In genomic region chr5:35117960-35118359, GRCh38 we compare ENCODE assay signal across 12 cellular contexts.
DNase-seq lines count a peak whose midpoint lies in the region; ATAC-seq, FAIRE-seq and TF ChIP-seq lines count a peak whose summit lies in the region.
"Had no signal": no experiment of that assay in that cellular context is flagged by ENCODE, and none has a peak within 500 bp of the region (broad histone marks: within the 10 kb centered on the region; RNA-seq: fewer than 3 reads in every experiment).

No MANE protein-coding gene starts in this region.

- DNase-seq in activated naive CD4-positive, alpha-beta T cell treated with anti-CD3 and anti-CD28 coated beads for 36 hours, result peak; percentile 8
- no peak for DNase-seq in activated naive CD4-positive, alpha-beta T cell treated with anti-CD3 and anti-CD28 coated beads, Interleukin-2, amount 10 ng/mL, durations not matched to agents 7 days and 5 days
- no peak for DNase-seq in GM12878 (ENCODE audit: low read depth, low spot score)
- DNase-seq in HUDEP-2 (lab: John Stamatoyannopoulos, UW; ENCODE audit: unreplicated experiment in 76 of 76), result no peak
- no peak for DNase-seq in SJCRH30
- no peak for DNase-seq in cerebellum (ENCODE audit: low spot score)
- DNase-seq in NCI-H2107 treated with DMSO at 0.1 percent for 48 hours (lab: John Stamatoyannopoulos, UW; ENCODE audit: unreplicated experiment), result no peak
- DNase-seq: immature natural killer cell, NCI-H2081 treated with DMSO at 0.1 percent for 48 hours, testis had no signal

- H3K4me1 ChIP-seq in GM12878 (ENCODE audit: control insufficient read depth, insufficient read depth, low read length), result no peaks in the 10 kb centered on the region
- H3K4me1 ChIP-seq in SJCRH30, result no peaks in the 10 kb centered on the region
- H3K4me1 ChIP-seq: testis had no signal

- CTCF ChIA-PET in activated naive CD4-positive, alpha-beta T cell treated with anti-CD3 and anti-CD28 coated beads for 36 hours (lab: Charles Lee), result no interaction called here
- CTCF ChIA-PET in activated naive CD4-positive, alpha-beta T cell treated with anti-CD3 and anti-CD28 coated beads, Interleukin-2, amount 10 ng/mL, durations not matched to agents 7 days and 5 days (lab: Charles Lee), result no interaction called here
- CTCF ChIA-PET in GM12878 (lab: Yijun Ruan, JAX), result interaction anchor here (0.6 to 1.5 kb wide), 4 partner anchors 10 to 1021 kb away, joined by 3 to 4 read pairs (median 3); no protein-coding TSS in a partner anchor

- SMC1A ChIA-PET in GM12878 (lab: Charles Lee; ENCODE audit: uncharacterized antibody, unreplicated experiment), result interaction anchor here (0.9 to 1.3 kb wide), 5 partner anchors 10 to 44 kb away, joined by 3 to 5 read pairs (median 3); no protein-coding TSS in a partner anchor

- peaks cover 24% of the 10 kb centered on the region for H3K27me3 Mint-ChIP-seq in activated naive CD4-positive, alpha-beta T cell treated with anti-CD3 and anti-CD28 coated beads for 36 hours (ENCODE audit: low read depth)
- H3K27me3 Mint-ChIP-seq in activated naive CD4-positive, alpha-beta T cell treated with anti-CD3 and anti-CD28 coated beads, Interleukin-2, amount 10 ng/mL, durations not matched to agents 7 days and 5 days, result peaks cover 28% of the 10 kb centered on the region

- no peaks in the 10 kb centered on the region for H3K79me2 ChIP-seq in GM12878 (ENCODE audit: control insufficient read depth, insufficient read depth, low read length)

- in situ Hi-C loops in GM12878 (cut with MboI), result no loop called here

- RAD21 ChIA-PET in GM12878 (lab: Charles Lee; ENCODE audit: unreplicated experiment), result interaction anchor here (1.0 to 1.8 kb wide), 2 partner anchors 31 to 95 kb away, joined by 4 to 6 read pairs; no protein-coding TSS in a partner anchor

- POLR2A ChIA-PET in GM12878 (lab: Charles Lee), result interaction anchor here (0.5 to 1.4 kb wide), 3 partner anchors 12 to 37 kb away, joined by 3 to 7 read pairs (median 5); no protein-coding TSS in a partner anchor

- H3K27ac ChIP-seq in GM12878 (ENCODE audit: control insufficient read depth, insufficient read depth) (no peak overlapping the region), SJCRH30 (no peak overlapping the region)
- H3K27ac ChIP-seq: RWPE1, testis had no signal

- 17% methylated on average over 6 of the region's 6 CpGs for WGBS in GM12878 (ENCODE audit: insufficient coverage, insufficient replicate concordance, low lambda C conversion rate, missing lambda C conversion rate)

- H3K4me3 Mint-ChIP-seq in activated naive CD4-positive, alpha-beta T cell treated with anti-CD3 and anti-CD28 coated beads for 36 hours, result no peak overlapping the region
- no peak overlapping the region for H3K4me3 Mint-ChIP-seq in activated naive CD4-positive, alpha-beta T cell treated with anti-CD3 and anti-CD28 coated beads, Interleukin-2, amount 10 ng/mL, durations not matched to agents 7 days and 5 days
- H3K4me3 Mint-ChIP-seq: immature natural killer cell had no signal

- H3K27me3 ChIP-seq in GM12878 (replicated peaks in 1 of 2; ENCODE audit: control insufficient read depth in 2 of 2, insufficient read depth in 2 of 2, low read length in 1 of 2) (no peaks in the 10 kb centered on the region), SJCRH30 (no peaks in the 10 kb centered on the region; the same call in 1 of the 2 replicates)
- H3K27me3 ChIP-seq: testis had no signal

- H3K36me3 ChIP-seq in GM12878 (ENCODE audit: control insufficient read depth in 2 of 2, insufficient read depth in 2 of 2, low read length in 1 of 2) (no peaks in the 10 kb centered on the region), SJCRH30 (no peaks in the 10 kb centered on the region)

- intact Hi-C loops in activated naive CD4-positive, alpha-beta T cell treated with anti-CD3 and anti-CD28 coated beads for 36 hours (cut with micrococcal nuclease), result no loop called here
- intact Hi-C loops in GM12878 (cut with micrococcal nuclease; ENCODE audit: unreplicated experiment), result no loop called here

- H3K9me3 Mint-ChIP-seq in activated naive CD4-positive, alpha-beta T cell treated with anti-CD3 and anti-CD28 coated beads for 36 hours, result no peaks in the 10 kb centered on the region
- H3K9me3 Mint-ChIP-seq in activated naive CD4-positive, alpha-beta T cell treated with anti-CD3 and anti-CD28 coated beads, Interleukin-2, amount 10 ng/mL, durations not matched to agents 7 days and 5 days, result no peaks in the 10 kb centered on the region

- H4K20me1 ChIP-seq in GM12878 (ENCODE audit: control insufficient read depth, insufficient read depth), result no peaks in the 10 kb centered on the region

- ATAC-seq in HG03457 (IDR thresholded peaks at IDR 0.05; ENCODE audit: unreplicated experiment) (peak; percentile 57), GM12878 (peak; percentile 93)

- H3K27ac Mint-ChIP-seq in activated naive CD4-positive, alpha-beta T cell treated with anti-CD3 and anti-CD28 coated beads for 36 hours, result no peak overlapping the region
- no peak overlapping the region for H3K27ac Mint-ChIP-seq in activated naive CD4-positive, alpha-beta T cell treated with anti-CD3 and anti-CD28 coated beads, Interleukin-2, amount 10 ng/mL, durations not matched to agents 7 days and 5 days
- H3K27ac Mint-ChIP-seq: immature natural killer cell had no signal

- no peak overlapping the region for H2AFZ ChIP-seq in GM12878 (ENCODE audit: control insufficient read depth, low read depth, low read length)

- peaks cover 4% of the 10 kb centered on the region for H3K4me1 Mint-ChIP-seq in activated naive CD4-positive, alpha-beta T cell treated with anti-CD3 and anti-CD28 coated beads for 36 hours (ENCODE audit: low read depth)
- H3K4me1 Mint-ChIP-seq in activated naive CD4-positive, alpha-beta T cell treated with anti-CD3 and anti-CD28 coated beads, Interleukin-2, amount 10 ng/mL, durations not matched to agents 7 days and 5 days, result no peaks in the 10 kb centered on the region
- H3K4me1 Mint-ChIP-seq: immature natural killer cell had no signal

- BruUV-seq in GM12878 (replicated peaks; lab: Mats Ljungman, UMichigan), result no TSS peak

- H3K36me3 Mint-ChIP-seq in activated naive CD4-positive, alpha-beta T cell treated with anti-CD3 and anti-CD28 coated beads for 36 hours (ENCODE audit: low read depth), result no peaks in the 10 kb centered on the region
- H3K36me3 Mint-ChIP-seq in activated naive CD4-positive, alpha-beta T cell treated with anti-CD3 and anti-CD28 coated beads, Interleukin-2, amount 10 ng/mL, durations not matched to agents 7 days and 5 days, result no peaks in the 10 kb centered on the region
- H3K36me3 Mint-ChIP-seq: immature natural killer cell had no signal

- no peak overlapping the region for H3K9ac ChIP-seq in GM12878 (ENCODE audit: control insufficient read depth, insufficient read depth, low read length)

- no peak for TF ChIP-seq CTCF in GM12878 (IDR thresholded peaks at IDR 0.05 in 2 of 3, conservative IDR thresholded peaks at IDR 0.05 in 1 of 3; ENCODE audit: control insufficient read depth in 2 of 3, extremely low read depth in 1 of 3, insufficient read depth in 1 of 3, low read depth in 3 of 3, low read length in 3 of 3)

- peak in 1 of 2 experiments; percentile 33; a peak in 1 of 4 replicates for TF ChIP-seq EP300 in GM12878 (IDR thresholded peaks at IDR 0.05; ENCODE audit: borderline replicate concordance in 1 of 2, control insufficient read depth in 1 of 2, low read depth in 2 of 2, low read length in 2 of 2)

- no peak for TF ChIP-seq POLR2A in GM12878 (IDR thresholded peaks at IDR 0.05; ENCODE audit: low read depth, low read length)

- no peak for FAIRE-seq in GM12878 (lab: Jason Lieb, UNC)

- H3K9me3 ChIP-seq in GM12878 (replicated peaks; ENCODE audit: control insufficient read depth, insufficient read depth, low read length), result no peaks in the 10 kb centered on the region; the same call in 2 of the 3 replicates
- H3K9me3 ChIP-seq in SJCRH30 (replicated peaks), result no peaks in the 10 kb centered on the region
- H3K9me3 ChIP-seq: testis had no signal

- TF ChIP-seq RAD21 in GM12878 (IDR thresholded peaks at IDR 0.05; ENCODE audit: insufficient read depth, low read depth, low read length), result no peak

- H3K4me3 ChIP-seq in GM12878 (no peak overlapping the region), SJCRH30 (no peak overlapping the region)
- H3K4me3 ChIP-seq: testis had no signal

- H3K4me2 ChIP-seq in GM12878 (ENCODE audit: control insufficient read depth, insufficient read depth), result 0 out of 2 replicates have a peak overlapping the region, but pooled peaks have one; percentile 25

TF ChIP-seq in GM12878, 131 proteins besides CTCF, POLR2A, EP300 and RAD21 (continues in another document):
- TF ChIP-seq BCL11A (IDR thresholded peaks at IDR 0.05; ENCODE audit: low read depth, low read length) (peak; percentile 48), HDGF (IDR thresholded peaks at IDR 0.05) (no peak), TAF1 (IDR thresholded peaks at IDR 0.05; ENCODE audit: borderline replicate concordance, low read depth, low read length) (no peak), ZNF687 (IDR thresholded peaks at IDR 0.05) (0 out of 2 replicates have a peak, but pooled peaks have one; percentile 52), FOXK2 (IDR thresholded peaks at IDR 0.05) (no peak), RAD51 (IDR thresholded peaks at IDR 0.05) (no peak)
